2 cellular contexts compared by ENCODE assay signal in the genomic region with DNA sequence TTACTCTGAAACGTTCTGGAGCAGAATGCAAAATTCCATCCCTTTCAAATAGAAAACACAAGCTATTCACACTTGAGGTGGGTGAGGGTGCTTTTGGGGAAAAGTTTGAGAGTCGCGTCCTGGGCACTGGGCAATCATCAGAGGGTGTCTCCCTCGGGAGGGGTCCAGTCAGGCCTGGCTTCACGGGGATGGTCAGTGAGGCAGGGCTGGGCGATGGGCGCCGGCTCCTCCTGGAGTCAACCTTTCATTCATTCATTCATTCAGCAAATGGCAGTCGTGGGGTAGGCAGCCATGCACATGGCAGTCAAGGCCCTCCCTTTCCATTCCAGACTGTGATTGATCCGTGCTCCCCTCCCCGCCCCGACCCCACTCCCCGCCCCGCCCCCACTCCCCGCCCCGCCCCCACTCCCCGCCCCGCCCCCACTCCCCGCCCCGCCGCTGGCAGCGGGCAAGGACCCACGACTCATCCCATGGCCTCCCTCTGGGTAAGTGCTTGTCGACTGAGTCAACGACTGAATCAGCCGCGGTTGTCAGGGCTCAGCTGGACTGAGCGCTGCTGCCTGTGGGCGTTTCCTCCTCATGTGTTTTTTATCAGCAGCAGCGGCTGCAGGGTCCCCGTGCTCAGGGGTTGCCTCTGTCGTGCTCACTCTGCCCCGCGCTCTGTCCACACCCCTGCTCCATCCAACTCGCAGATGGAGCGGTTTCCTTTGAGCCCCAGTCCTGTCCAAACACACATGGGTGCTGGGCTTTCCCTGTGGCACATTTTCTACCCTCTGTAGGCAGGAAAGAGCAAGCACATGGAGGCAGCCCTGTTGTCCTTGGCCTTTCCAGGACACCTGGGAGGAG.
TF ChIP-seq lines count a peak whose summit lies in the region.

No MANE protein-coding gene starts in this region.

TF ChIP-seq in HCT116, 20 proteins besides CTCF, POLR2A, EP300 and RAD21:
- TF ChIP-seq, protein P1, sequence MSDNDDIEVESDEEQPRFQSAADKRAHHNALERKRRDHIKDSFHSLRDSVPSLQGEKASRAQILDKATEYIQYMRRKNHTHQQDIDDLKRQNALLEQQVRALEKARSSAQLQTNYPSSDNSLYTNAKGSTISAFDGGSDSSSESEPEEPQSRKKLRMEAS (IDR thresholded peaks at IDR 0.05): peak; percentile 84
- 0 out of 2 replicates have a peak, but pooled peaks have one; percentile 35 for TF ChIP-seq CBX3 (IDR thresholded peaks at IDR 0.05; ENCODE audit: low read depth)
- TF ChIP-seq FOSL1 (IDR thresholded peaks at IDR 0.05; ENCODE audit: low read depth): peak; percentile 79
- peak; percentile 66 for TF ChIP-seq SP1 (IDR thresholded peaks at IDR 0.05; ENCODE audit: low read depth)
- peak; percentile 83 for TF ChIP-seq JUND (IDR thresholded peaks at IDR 0.05)
- TF ChIP-seq, protein P2, sequence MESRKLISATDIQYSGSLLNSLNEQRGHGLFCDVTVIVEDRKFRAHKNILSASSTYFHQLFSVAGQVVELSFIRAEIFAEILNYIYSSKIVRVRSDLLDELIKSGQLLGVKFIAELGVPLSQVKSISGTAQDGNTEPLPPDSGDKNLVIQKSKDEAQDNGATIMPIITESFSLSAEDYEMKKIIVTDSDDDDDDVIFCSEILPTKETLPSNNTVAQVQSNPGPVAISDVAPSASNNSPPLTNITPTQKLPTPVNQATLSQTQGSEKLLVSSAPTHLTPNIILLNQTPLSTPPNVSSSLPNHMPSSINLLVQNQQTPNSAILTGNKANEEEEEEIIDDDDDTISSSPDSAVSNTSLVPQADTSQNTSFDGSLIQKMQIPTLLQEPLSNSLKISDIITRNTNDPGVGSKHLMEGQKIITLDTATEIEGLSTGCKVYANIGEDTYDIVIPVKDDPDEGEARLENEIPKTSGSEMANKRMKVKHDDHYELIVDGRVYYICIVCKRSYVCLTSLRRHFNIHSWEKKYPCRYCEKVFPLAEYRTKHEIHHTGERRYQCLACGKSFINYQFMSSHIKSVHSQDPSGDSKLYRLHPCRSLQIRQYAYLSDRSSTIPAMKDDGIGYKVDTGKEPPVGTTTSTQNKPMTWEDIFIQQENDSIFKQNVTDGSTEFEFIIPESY (IDR thresholded peaks at IDR 0.05; ENCODE audit: extremely low read depth, insufficient replicate concordance, low read length): no peak
- TF ChIP-seq SIN3A (IDR thresholded peaks at IDR 0.05; ENCODE audit: low read depth): peak; percentile 83
- TF ChIP-seq EZH2phosphoT487 (IDR thresholded peaks at IDR 0.05; ENCODE audit: borderline replicate concordance): no peak
- peak; percentile 49; the same call in 1 of the 2 replicates for TF ChIP-seq POLR2AphosphoS5 (IDR thresholded peaks at IDR 0.05; ENCODE audit: low read depth, low read length)
TF ChIP-seq in HCT116: peak in this region for 7.

TF ChIP-seq in K562, 482 proteins besides CTCF, POLR2A, EP300 and RAD21:
- TF ChIP-seq KLF13 (tag; IDR thresholded peaks at IDR 0.05; ENCODE audit: borderline replicate concordance, low read depth): peak; percentile 56; the same call in 1 of the 2 replicates
- TF ChIP-seq EGR1 (conservative IDR thresholded peaks at IDR 0.05): peak; percentile 47; the same call in 1 of the 2 replicates
- peak; percentile 40; the same call in 1 of the 2 replicates for TF ChIP-seq BHLHE40 (IDR thresholded peaks at IDR 0.05; ENCODE audit: low read length)
- TF ChIP-seq, protein P3, sequence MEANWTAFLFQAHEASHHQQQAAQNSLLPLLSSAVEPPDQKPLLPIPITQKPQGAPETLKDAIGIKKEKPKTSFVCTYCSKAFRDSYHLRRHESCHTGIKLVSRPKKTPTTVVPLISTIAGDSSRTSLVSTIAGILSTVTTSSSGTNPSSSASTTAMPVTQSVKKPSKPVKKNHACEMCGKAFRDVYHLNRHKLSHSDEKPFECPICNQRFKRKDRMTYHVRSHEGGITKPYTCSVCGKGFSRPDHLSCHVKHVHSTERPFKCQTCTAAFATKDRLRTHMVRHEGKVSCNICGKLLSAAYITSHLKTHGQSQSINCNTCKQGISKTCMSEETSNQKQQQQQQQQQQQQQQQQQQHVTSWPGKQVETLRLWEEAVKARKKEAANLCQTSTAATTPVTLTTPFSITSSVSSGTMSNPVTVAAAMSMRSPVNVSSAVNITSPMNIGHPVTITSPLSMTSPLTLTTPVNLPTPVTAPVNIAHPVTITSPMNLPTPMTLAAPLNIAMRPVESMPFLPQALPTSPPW (CRISPR knock-in tag; IDR thresholded peaks at IDR 0.05): peak; percentile 17; the same call in 1 of the 2 replicates
- TF ChIP-seq SRSF3 (IDR thresholded peaks at IDR 0.05; ENCODE audit: insufficient read depth, low read length): no peak
- TF ChIP-seq DPF2 (IDR thresholded peaks at IDR 0.05): no peak
- no peak for TF ChIP-seq WHSC1 (IDR thresholded peaks at IDR 0.05; ENCODE audit: low read length)
- no peak for TF ChIP-seq ZNF561 (CRISPR knock-in tag; conservative IDR thresholded peaks at IDR 0.05)
- TF ChIP-seq NBN (IDR thresholded peaks at IDR 0.05; ENCODE audit: low read depth): no peak
- TF ChIP-seq, protein P4, sequence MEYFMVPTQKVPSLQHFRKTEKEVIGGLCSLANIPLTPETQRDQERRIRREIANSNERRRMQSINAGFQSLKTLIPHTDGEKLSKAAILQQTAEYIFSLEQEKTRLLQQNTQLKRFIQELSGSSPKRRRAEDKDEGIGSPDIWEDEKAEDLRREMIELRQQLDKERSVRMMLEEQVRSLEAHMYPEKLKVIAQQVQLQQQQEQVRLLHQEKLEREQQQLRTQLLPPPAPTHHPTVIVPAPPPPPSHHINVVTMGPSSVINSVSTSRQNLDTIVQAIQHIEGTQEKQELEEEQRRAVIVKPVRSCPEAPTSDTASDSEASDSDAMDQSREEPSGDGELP (CRISPR knock-in tag; IDR thresholded peaks at IDR 0.05; ENCODE audit: borderline replicate concordance): peak; percentile 65; the same call in 1 of the 2 replicates
- peak; percentile 43; the same call in 1 of the 2 replicates for TF ChIP-seq MYNN (IDR thresholded peaks at IDR 0.05)
- no peak for TF ChIP-seq MYNN (CRISPR knock-in tag; IDR thresholded peaks at IDR 0.05)
- TF ChIP-seq, protein P5, sequence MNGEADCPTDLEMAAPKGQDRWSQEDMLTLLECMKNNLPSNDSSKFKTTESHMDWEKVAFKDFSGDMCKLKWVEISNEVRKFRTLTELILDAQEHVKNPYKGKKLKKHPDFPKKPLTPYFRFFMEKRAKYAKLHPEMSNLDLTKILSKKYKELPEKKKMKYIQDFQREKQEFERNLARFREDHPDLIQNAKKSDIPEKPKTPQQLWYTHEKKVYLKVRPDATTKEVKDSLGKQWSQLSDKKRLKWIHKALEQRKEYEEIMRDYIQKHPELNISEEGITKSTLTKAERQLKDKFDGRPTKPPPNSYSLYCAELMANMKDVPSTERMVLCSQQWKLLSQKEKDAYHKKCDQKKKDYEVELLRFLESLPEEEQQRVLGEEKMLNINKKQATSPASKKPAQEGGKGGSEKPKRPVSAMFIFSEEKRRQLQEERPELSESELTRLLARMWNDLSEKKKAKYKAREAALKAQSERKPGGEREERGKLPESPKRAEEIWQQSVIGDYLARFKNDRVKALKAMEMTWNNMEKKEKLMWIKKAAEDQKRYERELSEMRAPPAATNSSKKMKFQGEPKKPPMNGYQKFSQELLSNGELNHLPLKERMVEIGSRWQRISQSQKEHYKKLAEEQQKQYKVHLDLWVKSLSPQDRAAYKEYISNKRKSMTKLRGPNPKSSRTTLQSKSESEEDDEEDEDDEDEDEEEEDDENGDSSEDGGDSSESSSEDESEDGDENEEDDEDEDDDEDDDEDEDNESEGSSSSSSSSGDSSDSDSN (IDR thresholded peaks at IDR 0.05; ENCODE audit: borderline replicate concordance in 1 of 2, low read depth in 2 of 2, low read length in 2 of 2): 0 out of 4 replicates have a peak, but pooled peaks of 1 of the 2 experiments have one; percentile 56
